Comparison of ENCODE assay signal across 8 cellular contexts in the genomic region with DNA sequence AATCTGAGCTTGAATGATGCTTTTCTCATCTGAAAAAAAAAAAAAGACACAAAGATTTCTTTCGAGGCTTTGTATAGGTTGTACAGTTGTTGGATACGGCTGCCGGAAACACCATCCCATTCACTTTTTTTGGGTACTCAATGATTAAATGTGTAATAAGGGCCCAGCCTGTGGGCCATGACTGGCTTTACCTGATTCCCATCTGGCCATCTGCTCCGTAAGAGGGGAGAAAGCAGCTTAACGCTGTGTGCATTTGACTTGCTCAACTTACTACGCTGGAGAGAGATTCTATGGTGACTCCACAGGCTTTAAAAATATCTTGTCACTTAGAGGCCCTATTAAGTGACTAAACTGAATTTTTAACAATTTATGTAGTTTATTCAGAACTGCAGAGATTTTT. TPM values are rescaled to one million over a fixed set of nuclear protein-coding genes. Genes with fewer than 3 reads are reported as not detected.
A peak's percentile ranks its signal among the peaks of the same experiment; 100 is the strongest.
DNase-seq lines count a peak whose midpoint lies in the region; ATAC-seq and TF ChIP-seq lines count a peak whose summit lies in the region.

No MANE protein-coding gene starts in this region.

- TF ChIP-seq CTCF in GM12865 (IDR thresholded peaks at IDR 0.05; ENCODE audit: insufficient read depth, low read depth, low read length, missing control alignments), result no peak
- no peak for TF ChIP-seq CTCF in fibroblast of lung (conservative IDR thresholded peaks at IDR 0.05 in 1 of 2, IDR thresholded peaks at IDR 0.05 in 1 of 2; ENCODE audit: low read depth in 1 of 2, low read length in 2 of 2)

- no peaks in the 10 kb centered on the region for H4K20me1 ChIP-seq in fibroblast of lung (ENCODE audit: control insufficient read depth, extremely low read depth, insufficient read depth, low read length)

- H3K9ac ChIP-seq in fibroblast of lung (ENCODE audit: insufficient read depth, low read length), result no peak overlapping the region

- no peaks in the 10 kb centered on the region for H3K36me3 ChIP-seq in SJCRH30
- no peaks in the 10 kb centered on the region for H3K36me3 ChIP-seq in fibroblast of lung (ENCODE audit: control insufficient read depth, insufficient read depth, low read length)

- peak overlapping the region; percentile 88 for H3K4me3 ChIP-seq in GM12865 (ENCODE audit: low read depth, low read length)
- H3K4me3 ChIP-seq in SJCRH30, result peak overlapping the region; percentile 81
- peak overlapping the region; percentile 83 to 89 (median 84) for H3K4me3 ChIP-seq in fibroblast of lung (replicated peaks in 1 of 4; ENCODE audit: control extremely low read depth in 1 of 4, insufficient read depth in 1 of 4, low read depth in 3 of 4, low read length in 4 of 4)
- peak overlapping the region; percentile 80 for H3K4me3 ChIP-seq in skeletal muscle cell (ENCODE audit: low read depth, low read length)

- H3K4me2 ChIP-seq in fibroblast of lung (ENCODE audit: extremely low read depth, insufficient read depth, low read length), result peak overlapping the region; percentile 81

- no peak for ATAC-seq in GM18502 (IDR thresholded peaks at IDR 0.05; ENCODE audit: poor library complexity, unreplicated experiment)

- H3K9me3 ChIP-seq in SJCRH30 (replicated peaks) (no peaks in the 10 kb centered on the region), fibroblast of lung (ENCODE audit: control insufficient read depth, insufficient read depth, low read depth, low read length) (no peaks in the 10 kb centered on the region)

- H2AFZ ChIP-seq in fibroblast of lung (ENCODE audit: low read length), result no peak overlapping the region

- DNase-seq in GM12865 (ENCODE audit: low read depth) (no peak), SJCRH30 (no peak), fibroblast of lung (ENCODE audit: low read depth in 2 of 2) (no peak), skeletal muscle cell (ENCODE audit: low read depth) (no peak), OCI-M1 (lab: John Stamatoyannopoulos, UW) (no peak), medulla oblongata (ENCODE audit: extremely low spot score) (no peak)
- no peak for DNase-seq in activated CD4-positive, alpha-beta T cell treated with anti-CD3 and anti-CD28 coated beads for 48 hours

- H3K27me3 ChIP-seq in SJCRH30 (no peaks in the 10 kb centered on the region), fibroblast of lung (ENCODE audit: control insufficient read depth, insufficient read depth, low read length) (no peaks in the 10 kb centered on the region)

- H3K79me2 ChIP-seq in fibroblast of lung (ENCODE audit: control insufficient read depth, insufficient read depth, low read length), result no peaks in the 10 kb centered on the region

- H3K4me1 ChIP-seq in SJCRH30, result no peaks in the 10 kb centered on the region
- H3K4me1 ChIP-seq in fibroblast of lung (ENCODE audit: control insufficient read depth, extremely low read depth, insufficient read depth, low read length), result no peaks in the 10 kb centered on the region

- H3K27ac ChIP-seq in SJCRH30 (no peak overlapping the region; the same call in 1 of the 2 replicates), fibroblast of lung (ENCODE audit: insufficient read depth, low read length) (peak overlapping the region; percentile 93)

RNA-seq across cellular contexts. Expression of gene ZNF558, which starts 0.7 kb away (rescaled TPM):
- total RNA-seq in SJCRH30 (2014; rRNA removed; shearing (Covaris generic)), result 20.9 and 22.4 TPM in 2 replicates
- 38.6 and 48.0 TPM in 2 replicates for total RNA-seq in fibroblast of lung
- 12.6 and 17.2 TPM in 2 replicates for polyA plus RNA-seq in fibroblast of lung
- polyA plus RNA-seq in fibroblast of lung (2012), result 8.5 and 9.5 TPM in 2 replicates
- 18.6 and 32.3 TPM in 2 replicates for polyA minus RNA-seq in fibroblast of lung (ENCODE audit: low replicate concordance)

RNA-seq across cellular contexts. Expression of gene MBD3L1, which starts 0.8 kb away (rescaled TPM):
- total RNA-seq in SJCRH30 (2014; rRNA removed; shearing (Covaris generic)), result not detected in 2 replicates
- not detected in 2 replicates for total RNA-seq in fibroblast of lung
- not detected in 2 replicates for polyA plus RNA-seq in fibroblast of lung
- not detected in 2 replicates for polyA plus RNA-seq in fibroblast of lung (2012)
- not detected in 2 replicates for polyA minus RNA-seq in fibroblast of lung (ENCODE audit: low replicate concordance)
